27 cellular contexts compared by ENCODE assay signal in genomic region chr5:17156463-17156862, GRCh38.
DNase-seq lines count a peak whose midpoint lies in the region; ATAC-seq, FAIRE-seq and TF ChIP-seq lines count a peak whose summit lies in the region.
"Had no signal": no experiment of that assay in that cellular context is flagged by ENCODE, and none has a peak within 500 bp of the region (broad histone marks: within the 10 kb centered on the region; RNA-seq: fewer than 3 reads in every experiment).

No MANE protein-coding gene starts in this region.

- no peaks in the 10 kb centered on the region for H3K4me1 ChIP-seq in pancreas
- H3K4me1 ChIP-seq: prostate gland, uterus had no signal

- H3K9me3 ChIP-seq in pancreas, result no peaks in the 10 kb centered on the region
- H3K9me3 ChIP-seq: prostate gland, uterus had no signal

- no peak overlapping the region for H3K27ac ChIP-seq in pancreas
- H3K27ac ChIP-seq: neural progenitor cell, prostate gland, uterus had no signal

- no peak for FAIRE-seq in bronchial epithelial cell (lab: Jason Lieb, UNC)
- FAIRE-seq in pancreas (lab: Jason Lieb, UNC), result no peak
- FAIRE-seq: endometrium, frontal cortex, GM12878, kidney had no signal

- ATAC-seq in pancreas (no peak), GM21390 (IDR thresholded peaks at IDR 0.05; ENCODE audit: unreplicated experiment) (no peak)
- ATAC-seq: activated naive CD8-positive, alpha-beta T cell treated with anti-CD3 and anti-CD28 coated beads, Interleukin-2, amount 50 U/mL, for 24 hours; GM12878 had no signal

- no peak for TF ChIP-seq CTCF in bronchial epithelial cell (IDR thresholded peaks at IDR 0.05; ENCODE audit: insufficient read depth, low read length, severe bottlenecking)
- no peak for TF ChIP-seq CTCF in pancreas (IDR thresholded peaks at IDR 0.05)

- H3K4me3 ChIP-seq in bronchial epithelial cell (ENCODE audit: low read depth, low read length) (no peak overlapping the region), pancreas (no peak overlapping the region)
- H3K4me3 ChIP-seq: GM12878, lung, neural progenitor cell, prostate gland, uterus had no signal

- intact Hi-C loops in pancreas (cut with DNase I), result no loop called here

- no peaks in the 10 kb centered on the region for H3K27me3 ChIP-seq in bronchial epithelial cell (ENCODE audit: control insufficient read depth, insufficient read depth, low read length)
- H3K27me3 ChIP-seq in pancreas, result no peaks in the 10 kb centered on the region
- H3K27me3 ChIP-seq: neural progenitor cell, uterus had no signal

- DNase-seq in ELR (ENCODE audit: low read depth) (peak; percentile 80), LHCN-M2 (ENCODE audit: low read depth) (peak; percentile 48), bronchial epithelial cell (ENCODE audit: low read depth) (peak; percentile 78), kidney tubule cell (ENCODE audit: low spot score) (peak; percentile 52), pancreas (no peak), DMS53 (lab: John Stamatoyannopoulos, UW) (no peak)
- DNase-seq: activated CD4-positive, alpha-beta T cell treated with anti-CD3 and anti-CD28 coated beads, Interleukin-2, amount 50 U/mL, for 48 hours; activated CD4-positive, CD25-positive, alpha-beta regulatory T cell; activated CD8-positive, alpha-beta memory T cell treated with anti-CD3 and anti-CD28 coated beads, Interleukin-2, amount 50 U/mL, for 48 hours; activated effector memory CD4-positive, alpha-beta T cell treated with Interleukin-2 at 50 U/mL for 16 hours; activated naive CD8-positive, alpha-beta T cell treated with anti-CD3 and anti-CD28 coated beads, Interleukin-2, amount 50 U/mL, for 24 hours; CD4-positive, alpha-beta T cell; cortex of kidney; DMS153; kidney; NCI-H1092; NCI-H187 treated with DMSO at 0.1 percent for 48 hours; NCI-H510A; T-helper 9 cell; uterus had no signal

- whole genome bisulfite sequencing in pancreas, 2 donors, result 88 to 89% methylated on average over 4 of the region's 4 CpGs

- no peaks in the 10 kb centered on the region for H3K36me3 ChIP-seq in bronchial epithelial cell (ENCODE audit: control insufficient read depth, insufficient read depth, low read length)
- H3K36me3 ChIP-seq in pancreas, result no peaks in the 10 kb centered on the region
- H3K36me3 ChIP-seq: neural progenitor cell, prostate gland, uterus had no signal

Comparison
In these comparisons a context has a peak if more than half of its experiments do, and no peak if none do; other contexts are left out.
1. DNase-seq: peak in ELR (single experiment), LHCN-M2 (single experiment), bronchial epithelial cell (single experiment) and kidney tubule cell (single experiment); none in pancreas (0 of 6) and DMS53 (single experiment).